8 cellular contexts compared by ENCODE assay signal in the genomic region with DNA sequence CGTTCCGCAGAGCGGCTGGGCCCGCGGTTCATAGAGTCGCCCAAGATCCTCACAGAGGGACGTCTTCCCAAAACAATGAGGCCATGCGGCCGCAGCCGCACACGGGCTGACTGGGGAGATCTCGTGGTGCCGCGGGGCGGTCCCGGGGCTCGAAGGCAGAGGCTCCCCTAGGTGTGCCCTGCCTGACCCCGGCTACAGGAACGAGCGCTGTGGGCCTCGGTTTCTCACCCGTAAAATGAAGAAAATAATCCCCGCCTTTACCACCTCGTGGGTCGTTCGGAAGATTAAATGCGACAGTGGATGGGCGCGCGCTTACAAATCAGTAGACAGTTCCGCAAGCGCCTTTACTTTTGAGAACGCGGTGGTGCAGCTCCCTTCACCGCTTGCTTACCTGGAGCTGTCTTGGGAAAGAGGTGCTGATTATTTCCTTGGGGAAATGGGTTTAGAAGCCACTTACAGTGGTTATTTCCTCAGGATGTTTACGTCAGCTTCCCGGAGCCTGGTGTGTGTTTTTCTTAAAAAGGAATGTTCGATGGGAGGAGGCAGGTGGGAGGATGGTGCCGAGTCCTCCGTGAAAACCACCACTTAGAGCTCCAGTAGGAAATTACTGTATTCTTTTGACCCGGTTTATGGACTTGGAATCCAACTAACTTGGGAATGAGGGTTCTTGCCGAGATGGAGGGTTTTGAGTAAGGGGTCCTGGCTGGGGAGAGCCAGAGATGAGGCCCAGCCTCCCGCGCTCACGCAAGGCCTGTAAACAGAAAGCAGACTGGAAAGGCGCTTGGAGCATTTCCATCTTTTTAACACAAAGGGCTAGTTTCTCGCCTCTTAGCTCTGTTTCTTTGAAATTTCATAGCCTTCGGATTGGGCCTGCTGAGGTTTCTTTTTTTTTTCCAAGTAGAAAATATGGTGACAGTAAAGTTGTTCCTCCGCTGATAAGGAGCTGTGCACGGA. TPM values are rescaled to one million over a fixed set of nuclear protein-coding genes. Genes with fewer than 3 reads are reported as not detected.
DNase-seq lines count a peak whose midpoint lies in the region; ATAC-seq and TF ChIP-seq lines count a peak whose summit lies in the region.

No MANE protein-coding gene starts in this region.

- H4K20me1 ChIP-seq in Loucy (ENCODE audit: insufficient read depth, low read length, poor library complexity, severe bottlenecking), result peaks cover 21% of the 10 kb centered on the region

- TF ChIP-seq CTCF in Loucy (conservative IDR thresholded peaks at IDR 0.05; ENCODE audit: low read length), result no peak
- no peak for TF ChIP-seq CTCF in lower lobe of right lung (IDR thresholded peaks at IDR 0.05)
- TF ChIP-seq CTCF in thoracic aorta (IDR thresholded peaks at IDR 0.05), result no peak

- H3K27ac ChIP-seq in lower lobe of right lung (peak overlapping the region; percentile 11), thoracic aorta (no peak overlapping the region)

- H3K4me2 ChIP-seq in Loucy (ENCODE audit: low read depth, low read length, poor library complexity, severe bottlenecking), result peak overlapping the region; percentile 79

- H3K36me3 ChIP-seq in Loucy (ENCODE audit: insufficient read depth, low read length) (no peaks in the 10 kb centered on the region), lower lobe of right lung (no peaks in the 10 kb centered on the region), thoracic aorta (no peaks in the 10 kb centered on the region)

- H3K9me3 ChIP-seq in Loucy (ENCODE audit: insufficient read depth, low read depth, low read length), result no peaks in the 10 kb centered on the region
- H3K9me3 ChIP-seq in lower lobe of right lung, result no peaks in the 10 kb centered on the region
- no peaks in the 10 kb centered on the region for H3K9me3 ChIP-seq in thoracic aorta

- peak overlapping the region; percentile 73 for H3K9ac ChIP-seq in Loucy (ENCODE audit: low read depth, low read length, poor library complexity, severe bottlenecking)

- ATAC-seq in lower lobe of right lung, result peak; percentile 1
- ATAC-seq in thoracic aorta (ENCODE audit: insufficient number of reproducible peaks, low FRiP score, low read depth), result no peak
- ATAC-seq in GM19467 (IDR thresholded peaks at IDR 0.05; ENCODE audit: unreplicated experiment), result no peak
- ATAC-seq in HG02763 (IDR thresholded peaks at IDR 0.05; ENCODE audit: unreplicated experiment), result no peak

- intact Hi-C loops in lower lobe of right lung (cut with DNase I), result no loop called here

- H3K4me3 ChIP-seq in Loucy (ENCODE audit: low read length, poor library complexity, severe bottlenecking), result peak overlapping the region; percentile 76
- peak overlapping the region; percentile 76 for H3K4me3 ChIP-seq in lower lobe of right lung
- peak overlapping the region; percentile 96 for H3K4me3 ChIP-seq in thoracic aorta

- no peaks in the 10 kb centered on the region for H3F3A ChIP-seq in Loucy (ENCODE audit: low read depth)

- peak overlapping the region; percentile 93 for H2AFZ ChIP-seq in Loucy (ENCODE audit: low read length)

- no peaks in the 10 kb centered on the region for H3K9me2 ChIP-seq in Loucy (replicated peaks; ENCODE audit: low read depth, low read length)

- DNase-seq in NCI-H2196 (lab: John Stamatoyannopoulos, UW; ENCODE audit: unreplicated experiment), result peak; percentile 41
- DNase-seq in NCI-H2196 treated with DMSO at 0.1 percent for 48 hours (lab: John Stamatoyannopoulos, UW; ENCODE audit: unreplicated experiment), result no peak
- DNase-seq in cerebellar cortex (ENCODE audit: low spot score), result peak; percentile 14
- DNase-seq in lower lobe of right lung, result no peak
- DNase-seq in thoracic aorta (ENCODE audit: low spot score), result no peak

- H3K4me1 ChIP-seq in Loucy (ENCODE audit: insufficient read depth, low read length, poor library complexity, severe bottlenecking) (peaks cover 16% of the 10 kb centered on the region), lower lobe of right lung (peaks cover 21% of the 10 kb centered on the region), thoracic aorta (ENCODE audit: control insufficient read depth in 1 of 2, low read depth in 2 of 2) (peaks cover 5 to 16% of the 10 kb centered on the region in 2 donors)

- peaks cover 30% of the 10 kb centered on the region for H3K79me2 ChIP-seq in Loucy (ENCODE audit: insufficient read depth, low read length)

- H3K27me3 ChIP-seq in Loucy (ENCODE audit: insufficient read depth, low read length, poor library complexity, severe bottlenecking) (no peaks in the 10 kb centered on the region), lower lobe of right lung (ENCODE audit: low read depth) (peaks cover 7% of the 10 kb centered on the region), thoracic aorta (replicated peaks; ENCODE audit: insufficient read depth) (no peaks in the 10 kb centered on the region)

RNA-seq across cellular contexts. Expression of gene MEX3B, which starts 2.0 kb away (rescaled TPM):
- 1.8 TPM for total RNA-seq in lower lobe of right lung
- 1 to 10 TPM in 1 of 2 donors, under 1 TPM in 1; 0.68 to 5.6 TPM for total RNA-seq in thoracic aorta

Comparison
In these comparisons a context has a peak if more than half of its experiments do, and no peak if none do; other contexts are left out.
1. DNase-seq: peak in NCI-H2196 (single experiment) and cerebellar cortex (single experiment); none in NCI-H2196 treated with DMSO at 0.1 percent for 48 hours (single experiment), lower lobe of right lung (single experiment) and thoracic aorta (single experiment).
2. ATAC-seq: peak in lower lobe of right lung (2 of 2); none in thoracic aorta (single experiment), GM19467 (single experiment) and HG02763 (single experiment).
3. Peak in every context shown above with its lines, with median percentiles within 50 percentile points of each other: H3K4me3 ChIP-seq.